33 cellular contexts compared by ENCODE assay signal in the genomic region with DNA sequence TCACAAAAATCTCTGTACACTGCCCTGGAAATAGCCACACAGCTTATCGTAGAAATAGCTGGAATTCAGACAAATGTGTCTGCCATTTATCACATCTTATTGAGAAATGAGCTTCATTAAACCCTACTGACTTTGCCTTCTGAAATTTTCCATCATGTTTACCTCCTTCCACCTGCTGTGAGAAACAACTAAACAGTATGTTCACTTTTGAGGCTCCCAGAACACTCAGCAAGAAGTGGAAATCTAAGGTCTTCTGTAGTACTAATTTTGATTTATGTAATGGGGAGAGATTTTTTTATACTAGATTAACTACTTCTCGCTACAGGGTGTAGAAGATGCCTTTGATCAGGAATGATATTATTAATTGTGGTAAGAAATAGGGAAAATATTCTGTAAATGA.
"Had no signal": no experiment of that assay in that cellular context is flagged by ENCODE, and none has a peak within 500 bp of the region (broad histone marks: within the 10 kb centered on the region; RNA-seq: fewer than 3 reads in every experiment).

No MANE protein-coding gene starts in this region.

- H3K27me3 ChIP-seq: MG63 had no signal

- DNase-seq: Karpas-422, Kasumi-1, MG63, MM.1S, MV-4-11, NCI-H1048, NCI-H1092, NCI-H1092 treated with DMSO at 0.1 percent for 48 hours, NCI-H1105, NCI-H1105 treated with DMSO at 0.1 percent for 48 hours, NCI-H1417 treated with DMSO at 0.1 percent for 48 hours, NCI-H1436, NCI-H1436 treated with DMSO at 0.1 percent for 48 hours, NCI-H146, NCI-H1694, NCI-H1694 treated with DMSO at 0.1 percent for 48 hours, NCI-H187, NCI-H187 treated with DMSO at 0.1 percent for 48 hours, NCI-H1930, NCI-H2029, NCI-H2029 treated with DMSO at 0.1 percent for 48 hours, NCI-H2081, NCI-H2081 treated with DMSO at 0.1 percent for 48 hours, NCI-H2107, NCI-H2171, NCI-H2171 treated with DMSO at 0.1 percent for 48 hours, NCI-H2227 treated with DMSO at 0.1 percent for 48 hours, NCI-H226, NCI-H345, NCI-H446, NCI-H446 treated with DMSO at 0.1 percent for 48 hours, NCI-H510A, NCI-H510A treated with DMSO at 0.1 percent for 48 hours had no signal

- H3K4me3 ChIP-seq: MG63 had no signal

- H3K9me3 ChIP-seq: MG63 had no signal

- H3K36me3 ChIP-seq: MG63 had no signal
